Comparison of ENCODE assay signal across 1 cellular context in the genomic region with DNA sequence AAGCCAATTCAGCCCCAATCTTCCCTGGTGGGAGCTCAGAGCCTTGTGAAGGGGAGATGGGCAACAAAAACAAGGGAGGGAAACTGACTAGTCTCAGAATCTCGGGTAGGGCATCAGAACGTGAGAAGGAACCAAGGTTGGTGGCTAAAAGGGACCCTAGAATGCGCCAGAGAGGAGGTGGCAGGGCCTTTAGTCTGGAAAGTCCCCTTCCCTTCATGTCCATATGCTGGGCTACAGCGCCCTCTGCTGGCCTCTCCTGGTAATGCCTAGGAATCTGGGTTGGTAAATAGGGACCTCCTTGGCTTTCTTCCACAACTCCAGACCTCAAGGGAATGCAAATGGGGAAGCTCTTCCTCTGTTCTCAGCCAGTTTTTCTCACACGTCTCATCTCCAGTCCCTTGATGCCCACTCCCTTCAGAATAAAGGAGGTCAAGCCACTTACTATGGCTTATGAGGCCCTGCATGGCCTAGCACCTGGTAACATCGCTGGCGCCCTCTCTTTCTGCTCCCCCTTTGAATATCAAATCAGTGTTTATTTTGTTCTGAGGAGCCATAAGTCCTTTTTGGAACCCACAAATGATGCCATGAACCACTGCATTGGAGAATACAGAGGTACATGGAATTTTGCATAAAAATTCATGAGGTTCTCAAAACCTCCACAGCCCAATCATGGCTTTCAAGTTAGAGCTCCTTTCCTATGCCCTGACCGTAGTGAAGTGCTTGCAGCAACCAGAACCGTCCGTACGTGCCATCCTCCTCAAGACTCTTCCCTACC.
TF ChIP-seq lines count a peak whose summit lies in the region.

No MANE protein-coding gene starts in this region.

TF ChIP-seq in K562, 482 proteins besides CTCF, POLR2A, EP300 and RAD21 (continues in another document):
- TF ChIP-seq ZNF311 (CRISPR knock-in tag; IDR thresholded peaks at IDR 0.05) (no peak), CHD2 (IDR thresholded peaks at IDR 0.05; ENCODE audit: low read depth, low read length) (no peak), NEUROD1 (IDR thresholded peaks at IDR 0.05; ENCODE audit: borderline replicate concordance, low read depth, low read length, partially characterized antibody) (peak; percentile 24), HLTF (IDR thresholded peaks at IDR 0.05) (no peak), TEAD1 (CRISPR knock-in tag; IDR thresholded peaks at IDR 0.05) (peak; percentile 10 to 60; a peak in 2 of 4 replicates), ETV6 (IDR thresholded peaks at IDR 0.05; ENCODE audit: borderline replicate concordance in 1 of 2, low read depth in 2 of 2, low read length in 1 of 2) (no peak), ETV6 (CRISPR knock-in tag; IDR thresholded peaks at IDR 0.05; ENCODE audit: borderline replicate concordance) (no peak), HDGF (IDR thresholded peaks at IDR 0.05) (0 out of 2 replicates have a peak, but pooled peaks have one; percentile 16), POLR2G (IDR thresholded peaks at IDR 0.05; ENCODE audit: low read depth, low read length) (0 out of 2 replicates have a peak, but pooled peaks have one; percentile 8), ZNF551 (CRISPR knock-in tag; IDR thresholded peaks at IDR 0.05) (peak; percentile 57; the same call in 1 of the 2 replicates), DPF2 (IDR thresholded peaks at IDR 0.05) (peak; percentile 20; the same call in 1 of the 2 replicates), BACH1 (tag; IDR thresholded peaks at IDR 0.05) (0 out of 2 replicates have a peak, but pooled peaks have one; percentile 26), JUND (IDR thresholded peaks at IDR 0.05; ENCODE audit: borderline replicate concordance, low read depth, low read length) (0 out of 2 replicates have a peak, but pooled peaks have one; percentile 25), JUND (tag; IDR thresholded peaks at IDR 0.05; ENCODE audit: borderline replicate concordance, low read depth, low read length) (no peak), MAZ (CRISPR knock-in tag; conservative IDR thresholded peaks at IDR 0.05 in 1 of 2, IDR thresholded peaks at IDR 0.05 in 1 of 2) (peak; percentile 60 to 62; a peak in 2 of 4 replicates), RB1 (IDR thresholded peaks at IDR 0.05; ENCODE audit: low read depth) (peak; percentile 80), ZFX (CRISPR knock-in tag; IDR thresholded peaks at IDR 0.05) (peak; percentile 15; the same call in 1 of the 2 replicates), FOXA3 (CRISPR knock-in tag; conservative IDR thresholded peaks at IDR 0.05 in 1 of 2, IDR thresholded peaks at IDR 0.05 in 1 of 2) (peak; percentile 66 to 69; a peak in 3 of 4 replicates), FOXK2 (conservative IDR thresholded peaks at IDR 0.05 in 1 of 2, IDR thresholded peaks at IDR 0.05 in 1 of 2; ENCODE audit: low read depth in 2 of 2) (peak; percentile 84 to 91), SP1 (CRISPR knock-in tag; IDR thresholded peaks at IDR 0.05) (0 out of 2 replicates have a peak, but pooled peaks have one; percentile 14), MYC (IDR thresholded peaks at IDR 0.05; ENCODE audit: low read depth, low read length) (peak; percentile 55; the same call in 1 of the 2 replicates), MYC (CRISPR knock-in tag; IDR thresholded peaks at IDR 0.05; ENCODE audit: borderline replicate concordance, low read depth) (no peak), IRF2 (CRISPR knock-in tag; IDR thresholded peaks at IDR 0.05) (no peak)
- TF ChIP-seq, protein P1, sequence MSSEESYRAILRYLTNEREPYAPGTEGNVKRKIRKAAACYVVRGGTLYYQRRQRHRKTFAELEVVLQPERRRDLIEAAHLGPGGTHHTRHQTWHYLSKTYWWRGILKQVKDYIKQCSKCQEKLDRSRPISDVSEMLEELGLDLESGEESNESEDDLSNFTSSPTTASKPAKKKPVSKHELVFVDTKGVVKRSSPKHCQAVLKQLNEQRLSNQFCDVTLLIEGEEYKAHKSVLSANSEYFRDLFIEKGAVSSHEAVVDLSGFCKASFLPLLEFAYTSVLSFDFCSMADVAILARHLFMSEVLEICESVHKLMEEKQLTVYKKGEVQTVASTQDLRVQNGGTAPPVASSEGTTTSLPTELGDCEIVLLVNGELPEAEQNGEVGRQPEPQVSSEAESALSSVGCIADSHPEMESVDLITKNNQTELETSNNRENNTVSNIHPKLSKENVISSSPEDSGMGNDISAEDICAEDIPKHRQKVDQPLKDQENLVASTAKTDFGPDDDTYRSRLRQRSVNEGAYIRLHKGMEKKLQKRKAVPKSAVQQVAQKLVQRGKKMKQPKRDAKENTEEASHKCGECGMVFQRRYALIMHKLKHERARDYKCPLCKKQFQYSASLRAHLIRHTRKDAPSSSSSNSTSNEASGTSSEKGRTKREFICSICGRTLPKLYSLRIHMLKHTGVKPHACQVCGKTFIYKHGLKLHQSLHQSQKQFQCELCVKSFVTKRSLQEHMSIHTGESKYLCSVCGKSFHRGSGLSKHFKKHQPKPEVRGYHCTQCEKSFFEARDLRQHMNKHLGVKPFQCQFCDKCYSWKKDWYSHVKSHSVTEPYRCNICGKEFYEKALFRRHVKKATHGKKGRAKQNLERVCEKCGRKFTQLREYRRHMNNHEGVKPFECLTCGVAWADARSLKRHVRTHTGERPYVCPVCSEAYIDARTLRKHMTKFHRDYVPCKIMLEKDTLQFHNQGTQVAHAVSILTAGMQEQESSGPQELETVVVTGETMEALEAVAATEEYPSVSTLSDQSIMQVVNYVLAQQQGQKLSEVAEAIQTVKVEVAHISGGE (CRISPR knock-in tag; IDR thresholded peaks at IDR 0.05), result no peak; a peak in 1 of 6 replicates
- TF ChIP-seq, protein P2, sequence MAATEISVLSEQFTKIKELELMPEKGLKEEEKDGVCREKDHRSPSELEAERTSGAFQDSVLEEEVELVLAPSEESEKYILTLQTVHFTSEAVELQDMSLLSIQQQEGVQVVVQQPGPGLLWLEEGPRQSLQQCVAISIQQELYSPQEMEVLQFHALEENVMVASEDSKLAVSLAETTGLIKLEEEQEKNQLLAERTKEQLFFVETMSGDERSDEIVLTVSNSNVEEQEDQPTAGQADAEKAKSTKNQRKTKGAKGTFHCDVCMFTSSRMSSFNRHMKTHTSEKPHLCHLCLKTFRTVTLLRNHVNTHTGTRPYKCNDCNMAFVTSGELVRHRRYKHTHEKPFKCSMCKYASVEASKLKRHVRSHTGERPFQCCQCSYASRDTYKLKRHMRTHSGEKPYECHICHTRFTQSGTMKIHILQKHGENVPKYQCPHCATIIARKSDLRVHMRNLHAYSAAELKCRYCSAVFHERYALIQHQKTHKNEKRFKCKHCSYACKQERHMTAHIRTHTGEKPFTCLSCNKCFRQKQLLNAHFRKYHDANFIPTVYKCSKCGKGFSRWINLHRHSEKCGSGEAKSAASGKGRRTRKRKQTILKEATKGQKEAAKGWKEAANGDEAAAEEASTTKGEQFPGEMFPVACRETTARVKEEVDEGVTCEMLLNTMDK (IDR thresholded peaks at IDR 0.05; ENCODE audit: borderline replicate concordance, insufficient read depth, low read depth, low read length, poor library complexity, severe bottlenecking), result peak; percentile 97
- TF ChIP-seq, protein P3, sequence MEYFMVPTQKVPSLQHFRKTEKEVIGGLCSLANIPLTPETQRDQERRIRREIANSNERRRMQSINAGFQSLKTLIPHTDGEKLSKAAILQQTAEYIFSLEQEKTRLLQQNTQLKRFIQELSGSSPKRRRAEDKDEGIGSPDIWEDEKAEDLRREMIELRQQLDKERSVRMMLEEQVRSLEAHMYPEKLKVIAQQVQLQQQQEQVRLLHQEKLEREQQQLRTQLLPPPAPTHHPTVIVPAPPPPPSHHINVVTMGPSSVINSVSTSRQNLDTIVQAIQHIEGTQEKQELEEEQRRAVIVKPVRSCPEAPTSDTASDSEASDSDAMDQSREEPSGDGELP (CRISPR knock-in tag; IDR thresholded peaks at IDR 0.05; ENCODE audit: borderline replicate concordance), result peak; percentile 29; the same call in 1 of the 2 replicates
- TF ChIP-seq, protein P4, sequence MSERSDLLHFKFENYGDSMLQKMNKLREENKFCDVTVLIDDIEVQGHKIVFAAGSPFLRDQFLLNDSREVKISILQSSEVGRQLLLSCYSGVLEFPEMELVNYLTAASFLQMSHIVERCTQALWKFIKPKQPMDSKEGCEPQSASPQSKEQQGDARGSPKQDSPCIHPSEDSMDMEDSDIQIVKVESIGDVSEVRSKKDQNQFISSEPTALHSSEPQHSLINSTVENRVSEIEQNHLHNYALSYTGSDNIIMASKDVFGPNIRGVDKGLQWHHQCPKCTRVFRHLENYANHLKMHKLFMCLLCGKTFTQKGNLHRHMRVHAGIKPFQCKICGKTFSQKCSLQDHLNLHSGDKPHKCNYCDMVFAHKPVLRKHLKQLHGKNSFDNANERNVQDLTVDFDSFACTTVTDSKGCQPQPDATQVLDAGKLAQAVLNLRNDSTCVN (CRISPR knock-in tag; IDR thresholded peaks at IDR 0.05), result 0 out of 2 replicates have a peak, but pooled peaks have one; percentile 2
- TF ChIP-seq, protein P5, sequence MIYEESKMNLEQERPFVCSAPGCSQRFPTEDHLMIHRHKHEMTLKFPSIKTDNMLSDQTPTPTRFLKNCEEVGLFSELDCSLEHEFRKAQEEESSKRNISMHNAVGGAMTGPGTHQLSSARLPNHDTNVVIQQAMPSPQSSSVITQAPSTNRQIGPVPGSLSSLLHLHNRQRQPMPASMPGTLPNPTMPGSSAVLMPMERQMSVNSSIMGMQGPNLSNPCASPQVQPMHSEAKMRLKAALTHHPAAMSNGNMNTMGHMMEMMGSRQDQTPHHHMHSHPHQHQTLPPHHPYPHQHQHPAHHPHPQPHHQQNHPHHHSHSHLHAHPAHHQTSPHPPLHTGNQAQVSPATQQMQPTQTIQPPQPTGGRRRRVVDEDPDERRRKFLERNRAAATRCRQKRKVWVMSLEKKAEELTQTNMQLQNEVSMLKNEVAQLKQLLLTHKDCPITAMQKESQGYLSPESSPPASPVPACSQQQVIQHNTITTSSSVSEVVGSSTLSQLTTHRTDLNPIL (CRISPR knock-in tag; IDR thresholded peaks at IDR 0.05), result 0 out of 2 replicates have a peak, but pooled peaks have one; percentile 35
- TF ChIP-seq, protein P6, sequence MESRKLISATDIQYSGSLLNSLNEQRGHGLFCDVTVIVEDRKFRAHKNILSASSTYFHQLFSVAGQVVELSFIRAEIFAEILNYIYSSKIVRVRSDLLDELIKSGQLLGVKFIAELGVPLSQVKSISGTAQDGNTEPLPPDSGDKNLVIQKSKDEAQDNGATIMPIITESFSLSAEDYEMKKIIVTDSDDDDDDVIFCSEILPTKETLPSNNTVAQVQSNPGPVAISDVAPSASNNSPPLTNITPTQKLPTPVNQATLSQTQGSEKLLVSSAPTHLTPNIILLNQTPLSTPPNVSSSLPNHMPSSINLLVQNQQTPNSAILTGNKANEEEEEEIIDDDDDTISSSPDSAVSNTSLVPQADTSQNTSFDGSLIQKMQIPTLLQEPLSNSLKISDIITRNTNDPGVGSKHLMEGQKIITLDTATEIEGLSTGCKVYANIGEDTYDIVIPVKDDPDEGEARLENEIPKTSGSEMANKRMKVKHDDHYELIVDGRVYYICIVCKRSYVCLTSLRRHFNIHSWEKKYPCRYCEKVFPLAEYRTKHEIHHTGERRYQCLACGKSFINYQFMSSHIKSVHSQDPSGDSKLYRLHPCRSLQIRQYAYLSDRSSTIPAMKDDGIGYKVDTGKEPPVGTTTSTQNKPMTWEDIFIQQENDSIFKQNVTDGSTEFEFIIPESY (CRISPR knock-in tag; IDR thresholded peaks at IDR 0.05), result peak; percentile 83; the same call in 1 of the 2 replicates
- TF ChIP-seq, protein P7, sequence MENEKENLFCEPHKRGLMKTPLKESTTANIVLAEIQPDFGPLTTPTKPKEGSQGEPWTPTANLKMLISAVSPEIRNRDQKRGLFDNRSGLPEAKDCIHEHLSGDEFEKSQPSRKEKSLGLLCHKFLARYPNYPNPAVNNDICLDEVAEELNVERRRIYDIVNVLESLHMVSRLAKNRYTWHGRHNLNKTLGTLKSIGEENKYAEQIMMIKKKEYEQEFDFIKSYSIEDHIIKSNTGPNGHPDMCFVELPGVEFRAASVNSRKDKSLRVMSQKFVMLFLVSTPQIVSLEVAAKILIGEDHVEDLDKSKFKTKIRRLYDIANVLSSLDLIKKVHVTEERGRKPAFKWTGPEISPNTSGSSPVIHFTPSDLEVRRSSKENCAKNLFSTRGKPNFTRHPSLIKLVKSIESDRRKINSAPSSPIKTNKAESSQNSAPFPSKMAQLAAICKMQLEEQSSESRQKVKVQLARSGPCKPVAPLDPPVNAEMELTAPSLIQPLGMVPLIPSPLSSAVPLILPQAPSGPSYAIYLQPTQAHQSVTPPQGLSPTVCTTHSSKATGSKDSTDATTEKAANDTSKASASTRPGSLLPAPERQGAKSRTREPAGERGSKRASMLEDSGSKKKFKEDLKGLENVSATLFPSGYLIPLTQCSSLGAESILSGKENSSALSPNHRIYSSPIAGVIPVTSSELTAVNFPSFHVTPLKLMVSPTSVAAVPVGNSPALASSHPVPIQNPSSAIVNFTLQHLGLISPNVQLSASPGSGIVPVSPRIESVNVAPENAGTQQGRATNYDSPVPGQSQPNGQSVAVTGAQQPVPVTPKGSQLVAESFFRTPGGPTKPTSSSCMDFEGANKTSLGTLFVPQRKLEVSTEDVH (IDR thresholded peaks at IDR 0.05; ENCODE audit: low read depth, partially characterized antibody), result peak; percentile 73
- TF ChIP-seq, protein P8, sequence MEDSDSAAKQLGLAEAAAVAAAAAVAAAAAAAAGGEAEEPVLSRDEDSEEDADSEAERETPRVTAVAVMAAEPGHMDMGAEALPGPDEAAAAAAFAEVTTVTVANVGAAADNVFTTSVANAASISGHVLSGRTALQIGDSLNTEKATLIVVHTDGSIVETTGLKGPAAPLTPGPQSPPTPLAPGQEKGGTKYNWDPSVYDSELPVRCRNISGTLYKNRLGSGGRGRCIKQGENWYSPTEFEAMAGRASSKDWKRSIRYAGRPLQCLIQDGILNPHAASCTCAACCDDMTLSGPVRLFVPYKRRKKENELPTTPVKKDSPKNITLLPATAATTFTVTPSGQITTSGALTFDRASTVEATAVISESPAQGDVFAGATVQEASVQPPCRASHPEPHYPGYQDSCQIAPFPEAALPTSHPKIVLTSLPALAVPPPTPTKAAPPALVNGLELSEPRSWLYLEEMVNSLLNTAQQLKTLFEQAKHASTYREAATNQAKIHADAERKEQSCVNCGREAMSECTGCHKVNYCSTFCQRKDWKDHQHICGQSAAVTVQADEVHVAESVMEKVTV (CRISPR knock-in tag; IDR thresholded peaks at IDR 0.05), result peak; percentile 59; the same call in 1 of the 2 replicates
- TF ChIP-seq, protein P9, sequence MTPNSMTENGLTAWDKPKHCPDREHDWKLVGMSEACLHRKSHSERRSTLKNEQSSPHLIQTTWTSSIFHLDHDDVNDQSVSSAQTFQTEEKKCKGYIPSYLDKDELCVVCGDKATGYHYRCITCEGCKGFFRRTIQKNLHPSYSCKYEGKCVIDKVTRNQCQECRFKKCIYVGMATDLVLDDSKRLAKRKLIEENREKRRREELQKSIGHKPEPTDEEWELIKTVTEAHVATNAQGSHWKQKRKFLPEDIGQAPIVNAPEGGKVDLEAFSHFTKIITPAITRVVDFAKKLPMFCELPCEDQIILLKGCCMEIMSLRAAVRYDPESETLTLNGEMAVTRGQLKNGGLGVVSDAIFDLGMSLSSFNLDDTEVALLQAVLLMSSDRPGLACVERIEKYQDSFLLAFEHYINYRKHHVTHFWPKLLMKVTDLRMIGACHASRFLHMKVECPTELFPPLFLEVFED (CRISPR knock-in tag; conservative IDR thresholded peaks at IDR 0.05), result peak; percentile 55; the same call in 1 of the 2 replicates
